Comparison of ENCODE assay signal across 10 cellular contexts in genomic region chr17:77479817-77480508, GRCh38.
DNase-seq lines count a peak whose midpoint lies in the region; ATAC-seq and TF ChIP-seq lines count a peak whose summit lies in the region.
"Had no signal": no experiment of that assay in that cellular context is flagged by ENCODE, and none has a peak within 500 bp of the region (broad histone marks: within the 10 kb centered on the region; RNA-seq: fewer than 3 reads in every experiment).

No MANE protein-coding gene starts in this region.

- H3K36me3 ChIP-seq in BLaER1 treated with 17β-estradiol and CSF1 and Interleukin-3, amounts not matched to agents 10 nM and 100 nM, result peaks cover 26 to 84% (median 59%) of the 10 kb centered on the region in 11 experiments
- H3K36me3 ChIP-seq in MM.1S (replicated peaks; ENCODE audit: insufficient read depth, low read length) (no peaks in the 10 kb centered on the region), MG63 (peaks cover 66% of the 10 kb centered on the region)

- TF ChIP-seq CTCF in MM.1S (IDR thresholded peaks at IDR 0.05; ENCODE audit: low read length) (no peak), chondrocyte (IDR thresholded peaks at IDR 0.05) (peak; percentile 11), nephron progenitor cell (IDR thresholded peaks at IDR 0.05) (no peak)

- H2AFZ ChIP-seq in MM.1S (ENCODE audit: low read length), result no peak overlapping the region

- H3F3A ChIP-seq in MM.1S (ENCODE audit: insufficient read depth, low read length), result peaks cover 8% of the 10 kb centered on the region

- H3K27ac ChIP-seq in BLaER1 treated with 17β-estradiol and CSF1 and Interleukin-3, amounts not matched to agents 10 nM and 100 nM, result peak overlapping the region in 9 of 11 experiments; percentile 49 to 89 (median 78); a peak in 18 of 22 replicates
- H3K27ac ChIP-seq in MM.1S (ENCODE audit: low read length), result no peak overlapping the region

- peak overlapping the region; percentile 48 to 80 (median 68); a peak in 21 of 22 replicates for H3K9ac ChIP-seq in BLaER1 treated with 17β-estradiol and CSF1 and Interleukin-3, amounts not matched to agents 10 nM and 100 nM
- H3K9ac ChIP-seq in MM.1S (ENCODE audit: low read length), result no peak overlapping the region

- H3K27ac Mint-ChIP-seq in chondrocyte (ENCODE audit: unreplicated experiment), result no peak overlapping the region
- peak overlapping the region; percentile 90 for H3K27ac Mint-ChIP-seq in nephron progenitor cell

- H3K9me3 Mint-ChIP-seq in chondrocyte (ENCODE audit: low read depth) (no peaks in the 10 kb centered on the region), nephron progenitor cell (no peaks in the 10 kb centered on the region)

- H4K20me1 ChIP-seq in BLaER1 treated with 17β-estradiol and CSF1 and Interleukin-3, amounts not matched to agents 10 nM and 100 nM, result peaks cover 85 to 99% (median 98%) of the 10 kb centered on the region in 11 experiments
- no peaks in the 10 kb centered on the region for H4K20me1 ChIP-seq in MM.1S (ENCODE audit: insufficient read depth, low read length)

- no peaks in the 10 kb centered on the region for H3K9me2 ChIP-seq in MM.1S (replicated peaks; ENCODE audit: insufficient read depth, low read length)

- no peak for ATAC-seq in HG03280 (IDR thresholded peaks at IDR 0.05; ENCODE audit: unreplicated experiment)

- H3K27me3 Mint-ChIP-seq in chondrocyte (ENCODE audit: low read depth), result no peaks in the 10 kb centered on the region
- H3K27me3 Mint-ChIP-seq in nephron progenitor cell (ENCODE audit: low read depth, poor library complexity), result no peaks in the 10 kb centered on the region

- H3K9me3 ChIP-seq in BLaER1 treated with 17β-estradiol and CSF1 and Interleukin-3, amounts not matched to agents 10 nM and 100 nM (replicated peaks in 1 of 11), result peaks cover 0 to 11% (median 5%) of the 10 kb centered on the region in 11 experiments; a peak in 7 of 22 replicates
- no peaks in the 10 kb centered on the region for H3K9me3 ChIP-seq in MM.1S (replicated peaks; ENCODE audit: insufficient read depth, low read length)
- H3K9me3 ChIP-seq in MG63, result no peaks in the 10 kb centered on the region

- H3K27me3 ChIP-seq in BLaER1 treated with 17β-estradiol and CSF1 and Interleukin-3, amounts not matched to agents 10 nM and 100 nM, result no peaks in the 10 kb centered on the region
- no peaks in the 10 kb centered on the region for H3K27me3 ChIP-seq in MM.1S (replicated peaks; ENCODE audit: insufficient read depth, low read length)
- no peaks in the 10 kb centered on the region for H3K27me3 ChIP-seq in MG63

- peaks cover 94% of the 10 kb centered on the region for H3K79me2 ChIP-seq in MM.1S (ENCODE audit: low read length)

- H3K4me3 ChIP-seq in BLaER1 treated with 17β-estradiol and CSF1 and Interleukin-3, amounts not matched to agents 10 nM and 100 nM, result peak overlapping the region in 5 of 10 experiments; percentile 1 to 49 (median 15); a peak in 4 of 20 replicates
- H3K4me3 ChIP-seq in MM.1S (ENCODE audit: low read length) (no peak overlapping the region), MG63 (no peak overlapping the region)

- H3K4me2 ChIP-seq in BLaER1 treated with 17β-estradiol and CSF1 and Interleukin-3, amounts not matched to agents 10 nM and 100 nM, result peak overlapping the region; percentile 84 to 100 (median 99)
- no peak overlapping the region for H3K4me2 ChIP-seq in MM.1S (ENCODE audit: low read depth, low read length)

- H3K4me1 ChIP-seq in BLaER1 treated with 17β-estradiol and CSF1 and Interleukin-3, amounts not matched to agents 10 nM and 100 nM, result peaks cover 69 to 92% (median 90%) of the 10 kb centered on the region in 10 experiments
- peaks cover 22% of the 10 kb centered on the region for H3K4me1 ChIP-seq in MM.1S (ENCODE audit: low read length)

- H3K4me1 Mint-ChIP-seq in chondrocyte (ENCODE audit: low read depth), result peaks cover 56% of the 10 kb centered on the region
- peaks cover 60% of the 10 kb centered on the region for H3K4me1 Mint-ChIP-seq in nephron progenitor cell

- peaks cover 5% of the 10 kb centered on the region for H3K36me3 Mint-ChIP-seq in chondrocyte (ENCODE audit: low read depth)
- H3K36me3 Mint-ChIP-seq in nephron progenitor cell (ENCODE audit: low read depth), result peaks cover 5% of the 10 kb centered on the region

- H3K4me3 Mint-ChIP-seq in chondrocyte (ENCODE audit: unreplicated experiment) (no peak overlapping the region), nephron progenitor cell (no peak overlapping the region)

- DNase-seq in MM.1S, result peak; percentile 4
- no peak for DNase-seq in chondrocyte (ENCODE audit: low spot score)
- DNase-seq in nephron progenitor cell, result no peak
- no peak for DNase-seq in MG63
- no peak for DNase-seq in occipital lobe (lab: John Stamatoyannopoulos, UW)
- no peak for DNase-seq in HCEC 1CT
- DNase-seq: activated effector memory CD4-positive, alpha-beta T cell treated with Interleukin-2 at 50 U/mL for 16 hours; NK-92 treated with Interleukin-12 subunit alpha and Interleukin-12 subunit beta, amount 100 ng/mL, for 24 hours had no signal
